In the genomic region with DNA sequence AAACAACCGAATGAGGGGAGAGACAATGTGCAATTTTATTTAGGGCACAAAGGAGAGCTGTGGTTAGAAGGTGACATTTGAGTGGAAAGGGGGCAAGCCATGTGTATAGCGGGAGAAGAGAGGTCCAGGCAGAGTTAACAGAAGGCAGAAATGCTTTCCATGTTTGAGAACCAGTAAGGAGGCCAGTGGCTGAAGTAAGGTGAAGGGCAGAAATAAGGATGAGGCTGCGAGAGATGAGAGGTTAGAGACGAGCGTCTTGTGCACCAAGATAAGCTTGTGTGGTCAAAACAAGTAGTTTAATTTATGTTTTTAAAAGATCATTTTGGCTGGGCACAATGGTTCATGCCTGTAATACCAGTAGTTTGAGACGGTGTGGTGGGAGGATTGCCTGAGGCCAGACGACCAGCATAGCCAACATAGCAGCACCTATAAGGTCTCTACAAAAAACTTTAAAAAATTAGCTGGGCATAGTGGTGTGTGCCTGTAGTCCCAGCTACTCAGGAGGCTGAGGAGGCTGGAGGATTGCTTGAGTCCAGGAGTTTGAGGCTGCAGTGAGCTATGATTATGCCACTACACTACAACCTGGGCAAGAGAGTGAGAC, we compare ENCODE assay signal across 1 cellular context.
TF ChIP-seq lines count a peak whose summit lies in the region.

No MANE protein-coding gene starts in this region.

TF ChIP-seq in SK-N-SH, 30 proteins besides CTCF, POLR2A, EP300 and RAD21:
- no peak for TF ChIP-seq RCOR1 (IDR thresholded peaks at IDR 0.05; ENCODE audit: low read length)
- TF ChIP-seq RFX5 (IDR thresholded peaks at IDR 0.05; ENCODE audit: low read length): no peak
- no peak for TF ChIP-seq NRF1 (IDR thresholded peaks at IDR 0.05; ENCODE audit: low read depth, low read length)
- no peak for TF ChIP-seq ELF1 (IDR thresholded peaks at IDR 0.05)
